ENCODE assay signal across 15 cellular contexts in the genomic region with DNA sequence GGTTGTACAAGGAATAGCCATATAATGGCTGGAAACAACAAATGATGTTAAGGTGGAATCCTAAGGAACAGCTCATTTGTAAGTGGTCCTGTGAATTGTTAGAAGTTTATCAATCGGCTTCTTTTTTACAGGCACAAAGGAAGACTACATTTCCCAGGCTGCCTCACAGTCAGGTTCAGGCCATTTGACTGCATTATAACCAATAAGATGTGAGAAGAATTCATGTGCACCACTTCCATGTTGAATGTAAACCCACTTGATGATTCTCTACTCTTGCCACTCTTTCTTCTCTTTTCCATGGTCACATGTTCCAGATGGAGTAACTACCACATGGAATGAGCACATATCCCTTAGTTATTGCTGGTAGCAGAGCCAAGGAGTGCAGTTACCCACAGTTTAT.
DNase-seq lines count a peak whose midpoint lies in the region; ATAC-seq and TF ChIP-seq lines count a peak whose summit lies in the region.
"Had no signal": no experiment of that assay in that cellular context is flagged by ENCODE, and none has a peak within 500 bp of the region (broad histone marks: within the 10 kb centered on the region; RNA-seq: fewer than 3 reads in every experiment).

No MANE protein-coding gene starts in this region.

- no peaks in the 10 kb centered on the region for H3K36me3 Mint-ChIP-seq in H9 (ENCODE audit: insufficient read depth in 1 of 3, low read depth in 3 of 3)
- H3K36me3 Mint-ChIP-seq: CD4-positive, CD25-positive, alpha-beta regulatory T cell had no signal

- no peaks in the 10 kb centered on the region for H3K4me1 Mint-ChIP-seq in H9

- no peak overlapping the region for H3K4me3 ChIP-seq in mesendoderm (ENCODE audit: low read length)
- H3K4me3 ChIP-seq: A549, PC-9 had no signal

- H4K5ac ChIP-seq in H9 (ENCODE audit: insufficient read length, low read depth, low read length) (no peak overlapping the region), mesendoderm (ENCODE audit: low read length) (no peak overlapping the region)

- H3K79me1 ChIP-seq in H9 (ENCODE audit: insufficient read depth, low read depth, low read length, poor library complexity, severe bottlenecking) (no peaks in the 10 kb centered on the region), mesendoderm (ENCODE audit: low read length) (no peaks in the 10 kb centered on the region)

- H2BK15ac ChIP-seq in H9 (ENCODE audit: low read depth, low read length) (no peak overlapping the region), mesendoderm (replicated peaks; ENCODE audit: low read depth) (no peak overlapping the region)

- WGBS in H9 (ENCODE audit: extremely low coverage, insufficient read length, low lambda C conversion rate), result no CpG with 5 or more reads among the region's 1 CpG
- no CpG with 5 or more reads among the region's 1 CpG for WGBS in mesendoderm (ENCODE audit: extremely low coverage, insufficient coverage, low lambda C conversion rate)

- no peak overlapping the region for H3K4me2 ChIP-seq in H9 (ENCODE audit: insufficient read depth, insufficient read length, low read length)
- H3K4me2 ChIP-seq in mesendoderm (ENCODE audit: low read length), result no peak overlapping the region
- H3K4me2 ChIP-seq: A549, PC-9 had no signal

- no peak overlapping the region for H3K56ac ChIP-seq in H9 (ENCODE audit: insufficient read length, low read depth, low read length)
- H3K56ac ChIP-seq in mesendoderm (ENCODE audit: low read length), result no peak overlapping the region

- H4K8ac ChIP-seq in H9 (replicated peaks; ENCODE audit: insufficient read length, low read depth, low read length) (no peak overlapping the region), mesendoderm (ENCODE audit: low read depth, low read length) (no peak overlapping the region)

- no peak overlapping the region for H2BK12ac ChIP-seq in H9 (ENCODE audit: insufficient read length, low read depth, low read length)

- H3K23ac ChIP-seq in H9 (ENCODE audit: insufficient read length, low read depth, low read length) (no peak overlapping the region), mesendoderm (ENCODE audit: low read length) (no peak overlapping the region)

- in situ Hi-C loops in SK-MEL-5 (cut with HindIII; ENCODE audit: low pct_unique_long_range_greater_than_20kb, low sequenced_read_pairs), result no loop called here

- H3K9me3 ChIP-seq in H9 (ENCODE audit: control insufficient read depth, low read depth, low read length), result no peaks in the 10 kb centered on the region
- H3K9me3 ChIP-seq: A549 had no signal

- DNase-seq in NCI-H82 (lab: John Stamatoyannopoulos, UW) (peak; percentile 0), NCI-H82 treated with DMSO at 0.1 percent for 48 hours (lab: John Stamatoyannopoulos, UW; ENCODE audit: unreplicated experiment) (no peak), H9 (no peak), SK-MEL-5 (ENCODE audit: low read depth, low spot score) (peak; percentile 35), mesendoderm (peak; percentile 22), T1000 (lab: John Stamatoyannopoulos, UW) (no peak), GM10248 (ENCODE audit: extremely low spot score) (no peak)
- DNase-seq: Calu3, KBM-7, NCI-H1930, PC-9 had no signal

- no peak for ATAC-seq in HG03354 (IDR thresholded peaks at IDR 0.05; ENCODE audit: poor library complexity, severe bottlenecking, unreplicated experiment)
- ATAC-seq: A549 had no signal

- no peak overlapping the region for H3K4ac ChIP-seq in H9 (ENCODE audit: low read depth, low read length)
- no peak overlapping the region for H3K4ac ChIP-seq in mesendoderm (ENCODE audit: low read depth, low read length)

- H4K20me1 ChIP-seq in H9 (ENCODE audit: control insufficient read depth, insufficient read depth, insufficient read length), result no peaks in the 10 kb centered on the region

- no peak overlapping the region for H3T11ph ChIP-seq in H9 (ENCODE audit: low read length)

- H3K9ac ChIP-seq in H9 (ENCODE audit: extremely low read depth, insufficient read length, low read length) (no peak overlapping the region), mesendoderm (ENCODE audit: low read length) (no peak overlapping the region)

- H2AFZ ChIP-seq in H9 (ENCODE audit: low read length), result peak overlapping the region; percentile 78
- H2AFZ ChIP-seq: PC-9 had no signal

- H2BK5ac ChIP-seq in H9 (ENCODE audit: insufficient read length, low read length) (no peak overlapping the region), mesendoderm (ENCODE audit: low read length) (no peak overlapping the region)

- H3K36me3 ChIP-seq in mesendoderm (ENCODE audit: control insufficient read depth, insufficient read depth, low read length), result no peaks in the 10 kb centered on the region

- H3K18ac ChIP-seq in H9 (ENCODE audit: insufficient read length, low read depth, low read length) (no peak overlapping the region), mesendoderm (ENCODE audit: low read length) (no peak overlapping the region)

- H2BK120ac ChIP-seq in H9 (ENCODE audit: low read depth, low read length, poor library complexity, severe bottlenecking), result no peak overlapping the region
- no peak overlapping the region for H2BK120ac ChIP-seq in mesendoderm (ENCODE audit: low read depth, low read length)

- no peak overlapping the region for H2BK20ac ChIP-seq in H9 (ENCODE audit: low read depth, low read length, poor library complexity, severe bottlenecking)

- H3K27ac Mint-ChIP-seq in H9, result no peak overlapping the region
- H3K27ac Mint-ChIP-seq: CD4-positive, CD25-positive, alpha-beta regulatory T cell; T-helper 1 cell treated with Interleukin-12 subunit alpha and Interleukin-12 subunit beta and Interleukin-4 antibody, amounts not matched to agents 30 μg/mL and 1 μg/mL, for 36 hours had no signal

- H3K9me3 Mint-ChIP-seq in H9, result no peaks in the 10 kb centered on the region
- H3K9me3 Mint-ChIP-seq: CD4-positive, CD25-positive, alpha-beta regulatory T cell; T-helper 1 cell treated with Interleukin-12 subunit alpha and Interleukin-12 subunit beta and Interleukin-4 antibody, amounts not matched to agents 30 μg/mL and 1 μg/mL, for 36 hours had no signal

- no peak for TF ChIP-seq CTCF in H9 (conservative IDR thresholded peaks at IDR 0.05)
- TF ChIP-seq CTCF in GM10248 (IDR thresholded peaks at IDR 0.05; ENCODE audit: control extremely low read depth, extremely low read depth, low read depth, missing control alignments), result no peak

- H3K14ac ChIP-seq in H9 (ENCODE audit: insufficient read depth, low read length), result no peak overlapping the region

- H3K23me2 ChIP-seq in H9 (ENCODE audit: insufficient read length, low read depth, low read length, poor library complexity, severe bottlenecking), result no peaks in the 10 kb centered on the region

- H3K27me3 ChIP-seq in H9 (ENCODE audit: insufficient read depth, low read length) (no peaks in the 10 kb centered on the region), mesendoderm (ENCODE audit: insufficient read depth, low read length, poor library complexity) (no peaks in the 10 kb centered on the region)

- POLR2A ChIA-PET in GM10248 (lab: Yijun Ruan, JAX), result no interaction called here

- H3K27ac ChIP-seq in H9 (ENCODE audit: insufficient read length, low read depth, low read length) (no peak overlapping the region), mesendoderm (ENCODE audit: low read depth, low read length) (no peak overlapping the region)
- H3K27ac ChIP-seq: A549, PC-9 had no signal

- no peak overlapping the region for H4K91ac ChIP-seq in H9 (ENCODE audit: insufficient read length, low read depth, low read length)

- H3K27me3 Mint-ChIP-seq in H9 (ENCODE audit: low read depth), result no peaks in the 10 kb centered on the region; the same call in 1 of the 2 replicates

- no peak overlapping the region for H2AK5ac ChIP-seq in H9 (ENCODE audit: insufficient read length, low read length)
- H2AK5ac ChIP-seq in mesendoderm (ENCODE audit: low read length), result no peak overlapping the region

- H3K4me1 ChIP-seq in H9 (ENCODE audit: insufficient read depth, low read length), result no peaks in the 10 kb centered on the region
- H3K4me1 ChIP-seq in mesendoderm (ENCODE audit: control insufficient read depth, low read depth, low read length), result no peaks in the 10 kb centered on the region
- H3K4me1 ChIP-seq: A549 had no signal

- no peaks in the 10 kb centered on the region for H3K79me2 ChIP-seq in H9 (ENCODE audit: insufficient read depth, low read length)
- H3K79me2 ChIP-seq in mesendoderm (ENCODE audit: control insufficient read depth, insufficient read depth, low read length), result no peaks in the 10 kb centered on the region

- CTCF ChIA-PET in GM10248 (lab: Yijun Ruan, JAX), result interaction anchor here (2.2 to 2.9 kb wide), 2 partner anchors 9 to 22 kb away, joined by 6 to 28 read pairs; no protein-coding TSS in a partner anchor

- no peak overlapping the region for H3K4me3 Mint-ChIP-seq in H9
- H3K4me3 Mint-ChIP-seq: CD4-positive, CD25-positive, alpha-beta regulatory T cell; T-helper 1 cell treated with Interleukin-12 subunit alpha and Interleukin-12 subunit beta and Interleukin-4 antibody, amounts not matched to agents 30 μg/mL and 1 μg/mL, for 36 hours had no signal

Comparison
In these comparisons a context has a peak if more than half of its experiments do, and no peak if none do; other contexts are left out.
1. DNase-seq: peak in NCI-H82 (single experiment), SK-MEL-5 (single experiment) and mesendoderm (single experiment); none in NCI-H82 treated with DMSO at 0.1 percent for 48 hours (single experiment), H9 (single experiment), T1000 (single experiment) and GM10248 (single experiment).